Comparison of ENCODE assay signal across 19 cellular contexts in the genomic region with DNA sequence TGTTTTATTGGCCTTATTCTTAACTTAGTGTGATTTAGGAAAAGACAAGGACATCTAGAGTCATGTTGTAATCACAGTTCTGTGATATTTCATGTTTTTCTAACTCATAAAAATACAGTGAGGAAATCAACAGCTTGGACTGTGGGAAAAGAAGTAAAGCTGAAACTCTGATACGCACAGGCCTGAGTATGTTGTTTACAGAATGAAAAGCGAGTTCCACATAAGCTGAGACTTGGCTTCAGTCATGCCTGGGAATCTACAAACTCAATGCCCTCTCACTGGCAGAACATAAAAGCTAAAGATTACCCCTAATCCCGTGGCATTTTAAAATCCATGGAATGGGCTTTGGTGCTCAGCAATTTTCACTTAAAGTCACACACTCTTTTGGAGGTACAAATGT. TPM values are rescaled to one million over a fixed set of nuclear protein-coding genes. Genes with fewer than 3 reads are reported as not detected.
A peak's percentile ranks its signal among the peaks of the same experiment; 100 is the strongest.
DNase-seq lines count a peak whose midpoint lies in the region; ATAC-seq and TF ChIP-seq lines count a peak whose summit lies in the region.
"Had no signal": no experiment of that assay in that cellular context is flagged by ENCODE, and none has a peak within 500 bp of the region (broad histone marks: within the 10 kb centered on the region; RNA-seq: fewer than 3 reads in every experiment).

No MANE protein-coding gene starts in this region.

- H3K4me2 ChIP-seq in trophoblast cell (ENCODE audit: low read length) = no peak overlapping the region

- no peak overlapping the region for H3K23ac ChIP-seq in trophoblast cell (ENCODE audit: low read length)

- intact Hi-C loops in CD14-positive monocyte (cut with micrococcal nuclease) = loop anchor here (5.0 kb wide), 3 partner anchors 38 to 138 kb away; no protein-coding TSS in a partner anchor

- peaks cover 2% of the 10 kb centered on the region for H3K79me1 ChIP-seq in trophoblast cell (ENCODE audit: low read length)

- no peak overlapping the region for H2BK12ac ChIP-seq in trophoblast cell (ENCODE audit: low read length)

- H3K14ac ChIP-seq in trophoblast cell (ENCODE audit: low read length) = no peak overlapping the region

- no peak overlapping the region for H3K4ac ChIP-seq in trophoblast cell (ENCODE audit: low read depth, low read length)

- H3K4me1 ChIP-seq in trophoblast cell (ENCODE audit: control insufficient read depth in 1 of 2, insufficient read depth in 2 of 2, low read length in 2 of 2) = peaks cover 0 to 7% of the 10 kb centered on the region in 2 experiments
- H3K4me1 ChIP-seq: body of pancreas had no signal

- H2AFZ ChIP-seq in trophoblast cell (ENCODE audit: insufficient read depth, low read length, poor library complexity) = no peak overlapping the region

- H3K9me3 Mint-ChIP-seq in CD14-positive monocyte = peaks cover 0 to 5% (median 0%) of the 10 kb centered on the region in 7 donors
- H3K9me3 Mint-ChIP-seq in HFFc6 = no peaks in the 10 kb centered on the region
- H3K9me3 Mint-ChIP-seq in brain = peaks cover 2 to 9% (median 3%) of the 10 kb centered on the region in 5 experiments
- H3K9me3 Mint-ChIP-seq in naive thymus-derived CD8-positive, alpha-beta T cell = peaks cover 0 to 2% (median 0%) of the 10 kb centered on the region in 9 donors

- no peak overlapping the region for H3K9ac ChIP-seq in trophoblast cell (ENCODE audit: low read length)

- no peak overlapping the region for H3K18ac ChIP-seq in trophoblast cell (ENCODE audit: low read length)

- no peak for TF ChIP-seq CTCF in CD14-positive monocyte (IDR thresholded peaks at IDR 0.05)
- TF ChIP-seq CTCF in HFFc6 (IDR thresholded peaks at IDR 0.05) = no peak
- TF ChIP-seq CTCF in brain (conservative IDR thresholded peaks at IDR 0.05) = no peak

- H3K4me3 Mint-ChIP-seq in CD14-positive monocyte (no peak overlapping the region), HFFc6 (no peak overlapping the region), brain (peak overlapping the region in 1 of 5 experiments; percentile 39)
- peak overlapping the region in 7 of 10 donors; percentile 10 to 100 (median 53) for H3K4me3 Mint-ChIP-seq in naive thymus-derived CD8-positive, alpha-beta T cell

- H3K9me3 ChIP-seq in trophoblast cell (ENCODE audit: insufficient read depth, low read depth, low read length) = no peaks in the 10 kb centered on the region
- H3K9me3 ChIP-seq: body of pancreas had no signal

- POLR2A ChIA-PET in naive thymus-derived CD8-positive, alpha-beta T cell (lab: Charles Lee) = interaction anchor here (0.7 to 10.1 kb wide), 4 partner anchors 12 to 400 kb away, joined by 3 to 625 read pairs (median 4); a partner anchor contains a TSS

- H4K12ac ChIP-seq in trophoblast cell (ENCODE audit: low read depth, low read length) = no peak overlapping the region

- no peak overlapping the region for H2AK5ac ChIP-seq in trophoblast cell (ENCODE audit: low read length)

- no CpG with 5 or more reads among the region's 3 CpGs for WGBS in trophoblast cell (ENCODE audit: extremely low coverage, insufficient coverage, insufficient read length)

- DNase-seq in CD14-positive monocyte (ENCODE audit: low spot score) (no peak), HFFc6 (no peak), trophoblast cell (no peak)
- no peak for DNase-seq in naive thymus-derived CD8-positive, alpha-beta T cell
- DNase-seq: activated effector memory CD4-positive, alpha-beta T cell treated with Interleukin-2 at 50 U/mL for 16 hours; body of pancreas; dorsolateral prefrontal cortex; erythroblast; GDM1; lower lobe of right lung; NCI-H187; posterior cingulate gyrus; RPMI8226; stimulated activated CD4-positive, alpha-beta T cell treated with anti-CD3 and anti-CD28 coated beads, Interleukin-12 subunit alpha, Interleukin-12 subunit beta, amount 100 ng/mL, for 4 hours; stimulated activated naive CD4-positive, alpha-beta T cell had no signal

- H3K36me3 Mint-ChIP-seq in CD14-positive monocyte (peaks cover 0 to 3% of the 10 kb centered on the region in 2 donors), HFFc6 (ENCODE audit: low read depth) (peaks cover 2% of the 10 kb centered on the region; the same call in 1 of the 2 replicates), brain (peaks cover 9% of the 10 kb centered on the region)
- peaks cover 0 to 20% (median 20%) of the 10 kb centered on the region in 3 donors for H3K36me3 Mint-ChIP-seq in naive thymus-derived CD8-positive, alpha-beta T cell

- H4K91ac ChIP-seq in trophoblast cell (ENCODE audit: low read depth, low read length) = no peak overlapping the region

- H3K4me1 Mint-ChIP-seq in CD14-positive monocyte (peaks cover 48% of the 10 kb centered on the region), HFFc6 (ENCODE audit: low read depth) (peaks cover 15% of the 10 kb centered on the region), brain (peaks cover 31% of the 10 kb centered on the region)
- H3K4me1 Mint-ChIP-seq in naive thymus-derived CD8-positive, alpha-beta T cell = peaks cover 24 to 82% (median 71%) of the 10 kb centered on the region in 4 donors

- no peaks in the 10 kb centered on the region for H3K36me3 ChIP-seq in trophoblast cell (ENCODE audit: control insufficient read depth in 1 of 2, insufficient read depth in 2 of 2, low read length in 2 of 2)
- H3K36me3 ChIP-seq: lower lobe of right lung had no signal

- H3K4me3 ChIP-seq in trophoblast cell (ENCODE audit: low read depth, low read length) = no peak overlapping the region
- H3K4me3 ChIP-seq: body of pancreas, dorsolateral prefrontal cortex, GM12878, lower lobe of right lung had no signal

- H3K27ac Mint-ChIP-seq in CD14-positive monocyte (peak overlapping the region in 5 of 7 donors; percentile 33 to 89 (median 46)), HFFc6 (peak overlapping the region; percentile 88; the same call in 1 of the 2 replicates), brain (peak overlapping the region in 4 of 5 experiments; percentile 60 to 83 (median 78))
- peak overlapping the region in 9 of 10 donors; percentile 80 to 100 (median 99) for H3K27ac Mint-ChIP-seq in naive thymus-derived CD8-positive, alpha-beta T cell

- no peak overlapping the region for H4K8ac ChIP-seq in trophoblast cell (ENCODE audit: low read depth, low read length)

- peaks cover 0 to 2% (median 0%) of the 10 kb centered on the region in 3 donors for H3K27me3 Mint-ChIP-seq in CD14-positive monocyte (ENCODE audit: low read depth in 3 of 3)
- no peaks in the 10 kb centered on the region for H3K27me3 Mint-ChIP-seq in HFFc6 (ENCODE audit: insufficient read depth)
- H3K27me3 Mint-ChIP-seq in brain = no peaks in the 10 kb centered on the region
- H3K27me3 Mint-ChIP-seq in naive thymus-derived CD8-positive, alpha-beta T cell = no peaks in the 10 kb centered on the region

- H2BK120ac ChIP-seq in trophoblast cell (ENCODE audit: insufficient read depth, low read length, poor library complexity) = no peak overlapping the region

- no peaks in the 10 kb centered on the region for H3K27me3 ChIP-seq in trophoblast cell (ENCODE audit: insufficient read depth, low read length)
- H3K27me3 ChIP-seq: body of pancreas, dorsolateral prefrontal cortex had no signal

- ATAC-seq in naive thymus-derived CD8-positive, alpha-beta T cell = no peak
- ATAC-seq in GM18505 (IDR thresholded peaks at IDR 0.05; ENCODE audit: unreplicated experiment) (no peak), GM18502 (IDR thresholded peaks at IDR 0.05; ENCODE audit: poor library complexity, unreplicated experiment) (no peak)
- ATAC-seq: body of pancreas, GM12878, lower lobe of right lung had no signal

- no peak overlapping the region for H3K27ac ChIP-seq in trophoblast cell (ENCODE audit: low read depth, low read length)
- H3K27ac ChIP-seq: body of pancreas, dorsolateral prefrontal cortex, lower lobe of right lung had no signal

- no peak for TF ChIP-seq POLR2A in GM18505 (IDR thresholded peaks at IDR 0.05; ENCODE audit: borderline replicate concordance, extremely low read depth, insufficient read depth, insufficient read length)

- no peak overlapping the region for H2BK5ac ChIP-seq in trophoblast cell (ENCODE audit: low read depth, low read length, poor library complexity)

- no peaks in the 10 kb centered on the region for H3K79me2 ChIP-seq in trophoblast cell (ENCODE audit: control insufficient read depth, insufficient read depth, low read length, poor library complexity)

RNA-seq across cellular contexts. Expression of a gene that starts 23.6 kb away (rescaled TPM):
- polyA plus RNA-seq in CD14-positive monocyte (100 to 1,000 TPM; 393 to 397 TPM), brain (ENCODE audit: insufficient read depth, low read depth, low replicate concordance) (340 TPM)
- total RNA-seq in HFFc6 (2021; fragmentation: NEBNext Ultra II Directional; extraction: Animal tissue kit (Norgen Biotek cat#: 25700)) = 100 to 1,000 TPM; 175 to 206 (median 192) TPM
- total RNA-seq in naive thymus-derived CD8-positive, alpha-beta T cell = 100 to 1,000 TPM; 139 to 151 TPM
- 100 to 1,000 TPM; 367 to 461 (median 455) TPM for polyA plus RNA-seq in naive thymus-derived CD8-positive, alpha-beta T cell
- 330 and 331 TPM in 2 replicates for polyA plus RNA-seq in trophoblast cell (2013)

Comparison
In these comparisons a context has a peak if more than half of its experiments do, and no peak if none do; other contexts are left out.
1. H3K27ac Mint-ChIP-seq: peak in every context shown above with its lines; median percentile 99 in naive thymus-derived CD8-positive, alpha-beta T cell; 88 in HFFc6; 78 in brain; 46 in CD14-positive monocyte.
2. H3K4me3 Mint-ChIP-seq: peak in naive thymus-derived CD8-positive, alpha-beta T cell (7 of 10); none in CD14-positive monocyte (0 of 2) and HFFc6 (single experiment).